12 cellular contexts compared by ENCODE assay signal in the genomic region with DNA sequence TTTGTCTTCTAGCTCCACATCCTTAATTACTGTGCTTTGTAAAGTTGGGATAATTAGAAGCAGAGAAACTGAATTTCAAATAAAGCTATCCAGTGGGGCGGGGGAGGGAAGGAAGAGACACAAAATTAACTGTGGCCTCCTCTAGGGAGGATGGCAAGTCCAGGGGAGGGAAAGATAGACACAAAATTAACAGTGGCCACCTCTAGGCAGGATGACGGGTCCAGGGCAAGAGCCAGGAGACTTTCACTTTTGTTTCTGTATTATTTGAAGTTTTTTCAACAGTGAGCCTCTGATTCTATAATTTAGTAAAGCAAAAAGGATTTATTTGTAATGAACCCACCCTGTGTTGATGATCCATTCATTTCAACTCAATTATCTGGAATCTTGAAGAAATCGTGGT.
A peak's percentile ranks its signal among the peaks of the same experiment; 100 is the strongest.
DNase-seq lines count a peak whose midpoint lies in the region; ATAC-seq and TF ChIP-seq lines count a peak whose summit lies in the region.
"Had no signal": no experiment of that assay in that cellular context is flagged by ENCODE, and none has a peak within 500 bp of the region (broad histone marks: within the 10 kb centered on the region; RNA-seq: fewer than 3 reads in every experiment).

No MANE protein-coding gene starts in this region.

- no peak overlapping the region for H3K27ac Mint-ChIP-seq in CD8-positive, alpha-beta T cell
- no peak overlapping the region for H3K27ac Mint-ChIP-seq in endothelial cell (ENCODE audit: unreplicated experiment)

- H3K27ac ChIP-seq in CD8-positive, alpha-beta T cell (ENCODE audit: low read depth, low read length), result peak overlapping the region; percentile 8
- no peak overlapping the region for H3K27ac ChIP-seq in coronary artery
- H3K27ac ChIP-seq in neuronal stem cell (replicated peaks; ENCODE audit: low read length), result peak overlapping the region; percentile 13
- H3K27ac ChIP-seq: epithelial cell of prostate, sigmoid colon had no signal

- TF ChIP-seq CTCF in CD8-positive, alpha-beta T cell (IDR thresholded peaks at IDR 0.05), result no peak
- TF ChIP-seq CTCF in Loucy (conservative IDR thresholded peaks at IDR 0.05; ENCODE audit: low read length), result no peak
- TF ChIP-seq CTCF in coronary artery (IDR thresholded peaks at IDR 0.05), result no peak
- no peak for TF ChIP-seq CTCF in endothelial cell (IDR thresholded peaks at IDR 0.05; ENCODE audit: unreplicated experiment)

- H2AFZ ChIP-seq in Loucy (ENCODE audit: low read length), result no peak overlapping the region; the same call in 1 of the 2 replicates
- peak overlapping the region; percentile 87 for H2AFZ ChIP-seq in neuronal stem cell (ENCODE audit: low read length)

- ATAC-seq in CD8-positive, alpha-beta T cell, result no peak
- no peak for ATAC-seq in HG03460 (IDR thresholded peaks at IDR 0.05; ENCODE audit: unreplicated experiment)

- H3K4ac ChIP-seq in neuronal stem cell (ENCODE audit: low read length), result no peak overlapping the region

- H3K4me1 ChIP-seq in CD8-positive, alpha-beta T cell (ENCODE audit: insufficient read depth, low read length), result no peaks in the 10 kb centered on the region
- H3K4me1 ChIP-seq in Loucy (ENCODE audit: insufficient read depth, low read length, poor library complexity, severe bottlenecking), result no peaks in the 10 kb centered on the region
- peaks cover 0 to 6% of the 10 kb centered on the region in 2 donors for H3K4me1 ChIP-seq in neuronal stem cell (ENCODE audit: control insufficient read depth in 2 of 2, insufficient read depth in 1 of 2, low read depth in 1 of 2, low read length in 2 of 2)

- no peak overlapping the region for H2BK120ac ChIP-seq in neuronal stem cell (ENCODE audit: low read depth, low read length)

- peaks cover 3% of the 10 kb centered on the region for H3K27me3 Mint-ChIP-seq in CD8-positive, alpha-beta T cell (ENCODE audit: low read depth)
- H3K27me3 Mint-ChIP-seq in endothelial cell (ENCODE audit: unreplicated experiment), result peaks cover 3% of the 10 kb centered on the region

- CTCF ChIA-PET in CD8-positive, alpha-beta T cell (lab: Charles Lee), result interaction anchor here (0.6 kb wide), 1 partner anchor 29 kb away, joined by 4 read pairs; no protein-coding TSS in a partner anchor

- H3K4me2 ChIP-seq in Loucy (ENCODE audit: low read depth, low read length, poor library complexity, severe bottlenecking) (peak overlapping the region; percentile 51), neuronal stem cell (ENCODE audit: insufficient read depth, low read length, poor library complexity, severe bottlenecking) (peak overlapping the region; percentile 61)

- H3K4me3 Mint-ChIP-seq in CD8-positive, alpha-beta T cell, result peak overlapping the region; percentile 62
- H3K4me3 Mint-ChIP-seq in endothelial cell (ENCODE audit: unreplicated experiment), result no peak overlapping the region

- peak overlapping the region; percentile 46 for H3K23ac ChIP-seq in neuronal stem cell (ENCODE audit: low read depth, low read length, poor library complexity)

- no peak overlapping the region for H2BK5ac ChIP-seq in neuronal stem cell (ENCODE audit: low read length)

- H4K20me1 ChIP-seq in Loucy (ENCODE audit: insufficient read depth, low read length, poor library complexity, severe bottlenecking), result no peaks in the 10 kb centered on the region

- no CpG with 5 or more reads among the region's 3 CpGs for WGBS in neuronal stem cell (ENCODE audit: extremely low coverage in 2 of 2, insufficient read length in 2 of 2, insufficient replicate concordance in 1 of 2), 2 donors

- H3K9me3 ChIP-seq in CD8-positive, alpha-beta T cell (ENCODE audit: low read length), result no peaks in the 10 kb centered on the region
- H3K9me3 ChIP-seq in Loucy (ENCODE audit: insufficient read depth, low read depth, low read length) (no peaks in the 10 kb centered on the region), neuronal stem cell (replicated peaks in 1 of 2; ENCODE audit: control insufficient read depth in 2 of 2, insufficient read depth in 1 of 2, low read depth in 1 of 2, low read length in 2 of 2) (no peaks in the 10 kb centered on the region)
- H3K9me3 ChIP-seq: sigmoid colon had no signal

- H3K9me2 ChIP-seq in Loucy (replicated peaks; ENCODE audit: low read depth, low read length), result no peaks in the 10 kb centered on the region

- DNase-seq in CD8-positive, alpha-beta T cell, result no peak
- no peak for DNase-seq in coronary artery (ENCODE audit: low spot score)
- DNase-seq in neuronal stem cell (ENCODE audit: low spot score), result no peak
- DNase-seq in endothelial cell (ENCODE audit: low spot score), result no peak
- no peak for DNase-seq in amniotic stem cell (lab: John Stamatoyannopoulos, UW)
- no peak for DNase-seq in NCI-H1694 (lab: John Stamatoyannopoulos, UW)
- DNase-seq: activated gamma-delta T cell treated with Interleukin-2 at 50 U/mL for 16 hours, HCEC 1CT had no signal

- H3K4me3 ChIP-seq in CD8-positive, alpha-beta T cell (ENCODE audit: low read depth, low read length), result peak overlapping the region; percentile 45
- peak overlapping the region; percentile 38 for H3K4me3 ChIP-seq in Loucy (ENCODE audit: low read length, poor library complexity, severe bottlenecking)
- peak overlapping the region; percentile 51 for H3K4me3 ChIP-seq in coronary artery
- H3K4me3 ChIP-seq in neuronal stem cell (ENCODE audit: low read length in 2 of 2), result no peak overlapping the region

- H3F3A ChIP-seq in Loucy (ENCODE audit: low read depth), result no peaks in the 10 kb centered on the region

- H3K27me3 ChIP-seq in CD8-positive, alpha-beta T cell (ENCODE audit: insufficient read depth, low read length), result no peaks in the 10 kb centered on the region
- H3K27me3 ChIP-seq in Loucy (ENCODE audit: insufficient read depth, low read length, poor library complexity, severe bottlenecking), result no peaks in the 10 kb centered on the region
- no peaks in the 10 kb centered on the region for H3K27me3 ChIP-seq in neuronal stem cell (ENCODE audit: control insufficient read depth in 3 of 3, insufficient read depth in 3 of 3, low read depth in 1 of 3, low read length in 3 of 3)
- H3K27me3 ChIP-seq: sigmoid colon had no signal

- no peaks in the 10 kb centered on the region for H3K79me1 ChIP-seq in neuronal stem cell (ENCODE audit: low read depth, low read length)

- H3K9me3 Mint-ChIP-seq in CD8-positive, alpha-beta T cell, result no peaks in the 10 kb centered on the region
- no peaks in the 10 kb centered on the region for H3K9me3 Mint-ChIP-seq in endothelial cell (ENCODE audit: unreplicated experiment)

- H3K36me3 ChIP-seq in CD8-positive, alpha-beta T cell (ENCODE audit: insufficient read depth, low read length), result no peaks in the 10 kb centered on the region
- H3K36me3 ChIP-seq in Loucy (ENCODE audit: insufficient read depth, low read length) (no peaks in the 10 kb centered on the region), neuronal stem cell (replicated peaks in 1 of 2; ENCODE audit: control insufficient read depth in 2 of 2, insufficient read depth in 2 of 2, low read length in 2 of 2) (no peaks in the 10 kb centered on the region)
- H3K36me3 ChIP-seq: sigmoid colon had no signal

- H3K36me3 Mint-ChIP-seq in CD8-positive, alpha-beta T cell, result no peaks in the 10 kb centered on the region
- H3K36me3 Mint-ChIP-seq in endothelial cell (ENCODE audit: low read depth, unreplicated experiment), result no peaks in the 10 kb centered on the region

- no peaks in the 10 kb centered on the region for H3K79me2 ChIP-seq in Loucy (ENCODE audit: insufficient read depth, low read length)

- H4K91ac ChIP-seq in neuronal stem cell (ENCODE audit: low read depth, low read length, poor library complexity), result no peak overlapping the region

- H2BK15ac ChIP-seq in neuronal stem cell (ENCODE audit: low read length), result no peak overlapping the region

- no peak overlapping the region for H4K8ac ChIP-seq in neuronal stem cell (ENCODE audit: low read depth, low read length)

- H3K4me1 Mint-ChIP-seq in CD8-positive, alpha-beta T cell (ENCODE audit: low read depth), result peaks cover 13% of the 10 kb centered on the region
- no peaks in the 10 kb centered on the region for H3K4me1 Mint-ChIP-seq in endothelial cell (ENCODE audit: unreplicated experiment)

- intact Hi-C loops in CD8-positive, alpha-beta T cell (cut with DNase I, micrococcal nuclease), result no loop called here

- H2BK12ac ChIP-seq in neuronal stem cell (ENCODE audit: low read length), result no peak overlapping the region

- no peak overlapping the region for H3K14ac ChIP-seq in neuronal stem cell (ENCODE audit: low read length)

- H3K18ac ChIP-seq in neuronal stem cell (ENCODE audit: low read length), result no peak overlapping the region

- no peak overlapping the region for H2AK5ac ChIP-seq in neuronal stem cell (ENCODE audit: low read depth, low read length)

- POLR2A ChIA-PET in CD8-positive, alpha-beta T cell (lab: Charles Lee), result interaction anchor here (0.8 kb wide), 1 partner anchor 11 kb away, joined by 3 read pairs; no protein-coding TSS in a partner anchor

- H3K9ac ChIP-seq in Loucy (ENCODE audit: low read depth, low read length, poor library complexity, severe bottlenecking), result no peak overlapping the region
- H3K9ac ChIP-seq in neuronal stem cell (ENCODE audit: low read depth, low read length, poor library complexity), result no peak overlapping the region

Comparison
In these comparisons a context has a peak if more than half of its experiments do, and no peak if none do; other contexts are left out.
1. H3K27ac ChIP-seq: peak in CD8-positive, alpha-beta T cell (single experiment) and neuronal stem cell (single experiment); none in coronary artery (0 of 2).
2. H3K4me3 ChIP-seq: peak in CD8-positive, alpha-beta T cell (single experiment), Loucy (single experiment) and coronary artery (single experiment); none in neuronal stem cell (0 of 2).